19 cellular contexts compared by ENCODE assay signal in the genomic region with DNA sequence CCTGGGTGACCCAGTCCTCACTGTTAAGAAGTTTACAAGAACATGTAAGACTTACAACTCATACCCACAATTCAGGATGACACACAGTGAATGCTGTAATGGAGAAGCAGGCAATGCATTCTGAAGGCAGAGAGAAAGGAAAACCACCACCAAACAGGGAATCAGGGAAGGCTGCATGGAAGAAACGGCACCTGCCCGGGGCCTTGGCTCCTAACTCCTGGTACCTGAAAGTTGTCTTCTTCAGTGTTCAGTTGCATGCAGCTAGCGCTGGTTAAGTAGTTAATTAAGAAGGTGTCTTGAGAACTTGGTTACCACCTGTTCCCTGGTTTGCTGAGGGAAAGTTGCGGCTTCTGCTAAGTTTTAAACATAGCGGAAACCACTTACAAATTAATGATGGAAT. TPM values are rescaled to one million over a fixed set of nuclear protein-coding genes. Genes with fewer than 3 reads are reported as not detected.
DNase-seq lines count a peak whose midpoint lies in the region; TF ChIP-seq lines count a peak whose summit lies in the region.
"Had no signal": no experiment of that assay in that cellular context is flagged by ENCODE, and none has a peak within 500 bp of the region (broad histone marks: within the 10 kb centered on the region; RNA-seq: fewer than 3 reads in every experiment).

No MANE protein-coding gene starts in this region.

- H3K4me1 Mint-ChIP-seq in osteocyte (ENCODE audit: unreplicated experiment) (peaks cover 5% of the 10 kb centered on the region), chondrocyte (ENCODE audit: low read depth) (peaks cover 10% of the 10 kb centered on the region)

- no peak for TF ChIP-seq CTCF in osteocyte (IDR thresholded peaks at IDR 0.05)
- no peak for TF ChIP-seq CTCF in chondrocyte (IDR thresholded peaks at IDR 0.05)

- H3K27me3 Mint-ChIP-seq in osteocyte (ENCODE audit: unreplicated experiment) = peaks cover 15% of the 10 kb centered on the region
- peaks cover 16% of the 10 kb centered on the region for H3K27me3 Mint-ChIP-seq in chondrocyte (ENCODE audit: low read depth)

- DNase-seq in amniotic epithelial cell (ENCODE audit: low read depth) (peak; percentile 4), fibroblast of peridontal ligament (ENCODE audit: extremely low read depth) (peak; percentile 3), osteocyte (ENCODE audit: extremely low spot score, unreplicated experiment) (peak; percentile 53), midbrain (lab: John Stamatoyannopoulos, UW) (no peak), chondrocyte (ENCODE audit: low spot score) (no peak), NCI-H1930 (lab: John Stamatoyannopoulos, UW) (no peak)
- DNase-seq: C1 segment of cervical spinal cord; Calu3; CD4-positive, alpha-beta memory T cell; COR-L47; DMS53; GF-D8; H9 had no signal

- H3K27ac Mint-ChIP-seq in osteocyte (ENCODE audit: unreplicated experiment) = no peak overlapping the region
- no peak overlapping the region for H3K27ac Mint-ChIP-seq in chondrocyte (ENCODE audit: unreplicated experiment)
- H3K27ac Mint-ChIP-seq: CD4-positive, alpha-beta memory T cell; GM23338; H9 had no signal

- H3K36me3 Mint-ChIP-seq in osteocyte (ENCODE audit: unreplicated experiment) (no peaks in the 10 kb centered on the region), chondrocyte (ENCODE audit: low read depth) (no peaks in the 10 kb centered on the region)
- H3K36me3 Mint-ChIP-seq: CD4-positive, alpha-beta memory T cell had no signal

- no peak overlapping the region for H3K4me3 Mint-ChIP-seq in osteocyte (ENCODE audit: unreplicated experiment)
- no peak overlapping the region for H3K4me3 Mint-ChIP-seq in chondrocyte (ENCODE audit: unreplicated experiment)
- H3K4me3 Mint-ChIP-seq: CD4-positive, alpha-beta memory T cell; GM23338; H9 had no signal

- H3K9me3 Mint-ChIP-seq in osteocyte (ENCODE audit: unreplicated experiment) (no peaks in the 10 kb centered on the region), chondrocyte (ENCODE audit: low read depth) (no peaks in the 10 kb centered on the region)
- H3K9me3 Mint-ChIP-seq: CD4-positive, alpha-beta memory T cell; GM23338; H9 had no signal

RNA-seq across cellular contexts. Expression of gene GPR6, which starts 57.2 kb away (rescaled TPM):
- total RNA-seq in osteocyte (not detected in 2 replicates), chondrocyte (not detected in 3 replicates)
- total RNA-seq: A172; A673; Calu3; CD4-positive, alpha-beta memory T cell; Daoy; G401; H4 had no signal

Comparison
In these comparisons a context has a peak if more than half of its experiments do, and no peak if none do; other contexts are left out.
1. DNase-seq: peak in amniotic epithelial cell (single experiment), fibroblast of peridontal ligament (single experiment) and osteocyte (single experiment); none in midbrain (single experiment), chondrocyte (single experiment) and NCI-H1930 (0 of 2).